1 cellular context compared by ENCODE assay signal in the genomic region with DNA sequence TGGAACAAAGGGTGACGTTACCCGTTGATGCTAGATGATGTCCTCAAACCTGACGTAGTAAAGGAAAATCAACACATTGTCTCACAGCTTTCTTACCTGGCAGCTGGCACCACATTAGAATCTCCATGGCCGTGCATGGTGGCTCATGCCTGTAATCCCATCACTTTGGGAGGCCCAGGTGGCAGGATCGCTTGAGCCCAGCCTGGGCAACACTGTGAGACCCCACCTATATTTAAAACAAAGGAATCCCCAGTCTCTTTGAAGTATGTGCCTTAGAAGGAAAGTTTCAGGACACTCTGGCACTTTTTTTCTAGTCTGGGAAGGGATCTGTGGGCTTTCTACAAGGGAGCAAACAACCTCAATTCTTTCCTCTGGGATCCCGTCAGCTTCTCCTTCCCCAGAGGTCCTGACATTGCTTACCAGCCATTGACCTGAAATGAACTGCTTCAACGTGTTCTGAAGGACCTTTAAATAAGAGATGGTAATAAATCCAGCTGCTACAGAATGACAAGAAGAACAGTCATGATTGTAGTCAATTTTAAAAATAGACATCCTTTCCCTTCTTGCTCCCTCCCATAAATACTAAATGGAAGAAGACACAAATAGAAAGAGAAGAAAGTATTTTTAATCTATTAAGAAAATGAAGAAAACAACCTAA.
TF ChIP-seq lines count a peak whose summit lies in the region.

No MANE protein-coding gene starts in this region.

TF ChIP-seq in SK-N-SH treated with all-trans-retinoic acid at 6 μM for 48 hours, 23 proteins besides CTCF, POLR2A, EP300 and RAD21:
- TF ChIP-seq TSHZ2 (CRISPR knock-in tag; IDR thresholded peaks at IDR 0.05) (no peak), PATZ1 (CRISPR knock-in tag; IDR thresholded peaks at IDR 0.05; ENCODE audit: borderline replicate concordance) (no peak), ZFP30 (CRISPR knock-in tag; IDR thresholded peaks at IDR 0.05) (no peak), RARB (CRISPR knock-in tag; IDR thresholded peaks at IDR 0.05) (no peak), ARNTL (CRISPR knock-in tag; IDR thresholded peaks at IDR 0.05; ENCODE audit: borderline replicate concordance, low read depth) (no peak), ESRRG (CRISPR knock-in tag; IDR thresholded peaks at IDR 0.05) (no peak), SNAI2 (CRISPR knock-in tag; IDR thresholded peaks at IDR 0.05) (no peak), ISL1 (CRISPR knock-in tag; IDR thresholded peaks at IDR 0.05) (no peak), TCF4 (CRISPR knock-in tag; IDR thresholded peaks at IDR 0.05; ENCODE audit: borderline replicate concordance) (no peak), PPARA (CRISPR knock-in tag; IDR thresholded peaks at IDR 0.05; ENCODE audit: borderline replicate concordance) (no peak), ZNF565 (CRISPR knock-in tag; conservative IDR thresholded peaks at IDR 0.05; ENCODE audit: low read depth) (no peak), GLIS3 (CRISPR knock-in tag; IDR thresholded peaks at IDR 0.05) (no peak), ZNF8 (CRISPR knock-in tag; IDR thresholded peaks at IDR 0.05) (no peak), CSRNP3 (CRISPR knock-in tag; IDR thresholded peaks at IDR 0.05) (no peak), TOX (CRISPR knock-in tag; IDR thresholded peaks at IDR 0.05; ENCODE audit: borderline replicate concordance) (no peak), CREB5 (CRISPR knock-in tag; IDR thresholded peaks at IDR 0.05; ENCODE audit: low read depth) (no peak), BACH2 (CRISPR knock-in tag; IDR thresholded peaks at IDR 0.05; ENCODE audit: borderline replicate concordance) (no peak), ZNF70 (CRISPR knock-in tag; IDR thresholded peaks at IDR 0.05) (no peak)
- TF ChIP-seq, protein P1, sequence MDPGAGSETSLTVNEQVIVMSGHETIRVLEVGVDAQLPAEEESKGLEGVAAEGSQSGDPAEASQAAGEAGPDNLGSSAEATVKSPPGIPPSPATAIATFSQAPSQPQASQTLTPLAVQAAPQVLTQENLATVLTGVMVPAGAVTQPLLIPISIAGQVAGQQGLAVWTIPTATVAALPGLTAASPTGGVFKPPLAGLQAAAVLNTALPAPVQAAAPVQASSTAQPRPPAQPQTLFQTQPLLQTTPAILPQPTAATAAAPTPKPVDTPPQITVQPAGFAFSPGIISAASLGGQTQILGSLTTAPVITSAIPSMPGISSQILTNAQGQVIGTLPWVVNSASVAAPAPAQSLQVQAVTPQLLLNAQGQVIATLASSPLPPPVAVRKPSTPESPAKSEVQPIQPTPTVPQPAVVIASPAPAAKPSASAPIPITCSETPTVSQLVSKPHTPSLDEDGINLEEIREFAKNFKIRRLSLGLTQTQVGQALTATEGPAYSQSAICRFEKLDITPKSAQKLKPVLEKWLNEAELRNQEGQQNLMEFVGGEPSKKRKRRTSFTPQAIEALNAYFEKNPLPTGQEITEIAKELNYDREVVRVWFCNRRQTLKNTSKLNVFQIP (CRISPR knock-in tag; IDR thresholded peaks at IDR 0.05; ENCODE audit: borderline replicate concordance, low read depth), result no peak
